Comparison of ENCODE assay signal across 10 cellular contexts in the genomic region with DNA sequence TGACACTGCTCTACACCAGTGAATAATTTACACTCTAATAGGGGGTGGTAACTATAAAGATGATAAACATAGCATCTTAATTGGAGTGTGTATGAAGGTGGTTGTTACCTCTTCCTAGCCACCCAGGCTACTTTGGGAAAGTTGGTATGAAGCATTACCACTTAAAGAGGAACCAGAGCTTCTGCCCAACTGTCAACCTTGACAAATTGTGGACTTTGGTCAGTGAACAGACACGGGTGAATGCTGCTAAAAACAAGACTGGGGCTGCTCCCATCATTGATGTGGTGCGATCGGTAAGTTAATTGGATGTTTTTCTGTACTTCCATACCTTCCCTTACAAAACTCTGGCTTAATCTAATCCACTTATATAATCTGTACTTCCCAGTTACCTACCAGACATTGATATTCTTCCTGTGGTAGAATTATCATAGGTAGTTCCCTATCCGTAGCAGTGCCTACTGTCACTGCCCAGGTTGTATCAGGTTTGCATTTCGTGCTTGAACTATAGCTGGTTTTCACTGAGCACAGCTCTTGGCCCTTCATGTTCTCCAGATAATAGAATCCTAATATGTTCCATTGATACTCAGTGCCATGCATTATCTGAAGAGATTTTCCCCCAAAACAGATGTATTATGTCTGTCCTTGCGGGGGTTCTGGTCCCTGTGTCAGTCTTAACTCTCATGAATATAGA. TPM values are rescaled to one million over a fixed set of nuclear protein-coding genes. Genes with fewer than 3 reads are reported as not detected.
DNase-seq lines count a peak whose midpoint lies in the region; ATAC-seq and TF ChIP-seq lines count a peak whose summit lies in the region.
"Had no signal": no experiment of that assay in that cellular context is flagged by ENCODE, and none has a peak within 500 bp of the region (broad histone marks: within the 10 kb centered on the region; RNA-seq: fewer than 3 reads in every experiment).

No MANE protein-coding gene starts in this region.

- TF ChIP-seq POLR2A in gastrocnemius medialis (IDR thresholded peaks at IDR 0.05) = no peak

- peaks cover 41 to 42% of the 10 kb centered on the region in 2 donors for H3K4me1 ChIP-seq in gastrocnemius medialis

- TF ChIP-seq CTCF in epithelial cell of proximal tubule (conservative IDR thresholded peaks at IDR 0.05; ENCODE audit: low read depth, low read length) (no peak), gastrocnemius medialis (IDR thresholded peaks at IDR 0.05 in 4 of 5, conservative IDR thresholded peaks at IDR 0.05 in 1 of 5) (no peak), dorsolateral prefrontal cortex (IDR thresholded peaks at IDR 0.05 in 54 of 56, conservative IDR thresholded peaks at IDR 0.05 in 2 of 56; ENCODE audit: low read depth in 1 of 56, partially characterized antibody in 56 of 56) (no peak)

- H3K9me3 ChIP-seq in SK-N-MC (ENCODE audit: low read depth, low read length) = no peaks in the 10 kb centered on the region
- H3K9me3 ChIP-seq in gastrocnemius medialis = no peaks in the 10 kb centered on the region
- H3K9me3 ChIP-seq: neutrophil had no signal

- H3K4me3 ChIP-seq in SK-N-MC = peak overlapping the region; percentile 98
- H3K4me3 ChIP-seq in epithelial cell of proximal tubule (ENCODE audit: low read depth, low read length) = peak overlapping the region; percentile 98
- no peak overlapping the region for H3K4me3 ChIP-seq in gastrocnemius medialis
- H3K4me3 ChIP-seq in dorsolateral prefrontal cortex = peak overlapping the region in 18 of 59 donors; percentile 81 to 100 (median 96)

- in situ Hi-C loops in gastrocnemius medialis (cut with MboI; ENCODE audit: low sequenced_read_pairs in 4 of 4) = loop anchor here (5.0 to 25.0 kb wide), 7 partner anchors 123 to 453 kb away; a partner anchor contains a TSS

- intact Hi-C loops in gastrocnemius medialis (cut with DNase I; ENCODE audit: low total_unique reads) = loop anchor here (5.0 kb wide), 3 partner anchors 33 to 778 kb away; a partner anchor contains a TSS
- intact Hi-C loops in dorsolateral prefrontal cortex (cut with DNase I) = loop anchor here (5.0 to 10.0 kb wide), 8 partner anchors 128 to 778 kb away; a partner anchor contains a TSS

- ATAC-seq in gastrocnemius medialis (no peak), HG03521 (IDR thresholded peaks at IDR 0.05; ENCODE audit: unreplicated experiment) (no peak)

- peak; percentile 32 for DNase-seq in NOMO-1 treated with DMSO at 0.1 percent for 48 hours (lab: John Stamatoyannopoulos, UW; ENCODE audit: unreplicated experiment)
- no peak for DNase-seq in NOMO-1 (lab: John Stamatoyannopoulos, UW; ENCODE audit: unreplicated experiment in 2 of 2)
- DNase-seq in SK-N-MC (ENCODE audit: low read depth, low spot score) = no peak
- no peak for DNase-seq in epithelial cell of proximal tubule (ENCODE audit: low read depth)
- no peak for DNase-seq in gastrocnemius medialis
- DNase-seq in dorsolateral prefrontal cortex = no peak
- no peak for DNase-seq in NCI-H187 (lab: John Stamatoyannopoulos, UW)
- DNase-seq: ACHN had no signal

- H3K27me3 ChIP-seq in gastrocnemius medialis = no peaks in the 10 kb centered on the region
- no peaks in the 10 kb centered on the region for H3K27me3 ChIP-seq in dorsolateral prefrontal cortex
- H3K27me3 ChIP-seq: neutrophil had no signal

- H3K27ac ChIP-seq in SK-N-MC (peak overlapping the region; percentile 93), gastrocnemius medialis (peak overlapping the region in 3 of 4 donors; percentile 88 to 98 (median 97)), dorsolateral prefrontal cortex (peak overlapping the region in 1 of 59 donors; percentile 97)
- H3K27ac ChIP-seq: neutrophil had no signal

- H3K9ac ChIP-seq in SK-N-MC (ENCODE audit: insufficient read length) = peak overlapping the region; percentile 100

- H3K36me3 ChIP-seq in SK-N-MC (ENCODE audit: insufficient read depth, low read length) (peaks cover 46% of the 10 kb centered on the region), gastrocnemius medialis (peaks cover 0 to 28% of the 10 kb centered on the region in 2 donors)

RNA-seq across cellular contexts. Expression of a gene that starts 2.2 kb away (rescaled TPM):
- total RNA-seq in epithelial cell of proximal tubule (1,393 and 1,523 TPM in 2 replicates), gastrocnemius medialis (100 to 1,000 TPM; 598 to 693 (median 633) TPM), dorsolateral prefrontal cortex (100 to 1,000 TPM; 155 to 321 (median 208) TPM)

RNA-seq across cellular contexts. Expression of a gene that starts 2.3 kb away (rescaled TPM):
- total RNA-seq in epithelial cell of proximal tubule = 0.58 and 10.5 TPM in 2 replicates
- total RNA-seq in gastrocnemius medialis = 1 to 10 TPM in 2 of 4 donors, under 1 TPM in 2; 0.55 to 6.5 (median 1.1) TPM
- total RNA-seq in dorsolateral prefrontal cortex = 10 to 100 TPM in 119 of 120 experiments, 1 to 10 TPM in 1; 9.2 to 31.7 (median 18.5) TPM

Comparison
In these comparisons a context has a peak if more than half of its experiments do, and no peak if none do; other contexts are left out.
1. H3K4me3 ChIP-seq: peak in SK-N-MC (single experiment) and epithelial cell of proximal tubule (single experiment); none in gastrocnemius medialis (0 of 4).